8 cellular contexts compared by ENCODE assay signal in the genomic region with DNA sequence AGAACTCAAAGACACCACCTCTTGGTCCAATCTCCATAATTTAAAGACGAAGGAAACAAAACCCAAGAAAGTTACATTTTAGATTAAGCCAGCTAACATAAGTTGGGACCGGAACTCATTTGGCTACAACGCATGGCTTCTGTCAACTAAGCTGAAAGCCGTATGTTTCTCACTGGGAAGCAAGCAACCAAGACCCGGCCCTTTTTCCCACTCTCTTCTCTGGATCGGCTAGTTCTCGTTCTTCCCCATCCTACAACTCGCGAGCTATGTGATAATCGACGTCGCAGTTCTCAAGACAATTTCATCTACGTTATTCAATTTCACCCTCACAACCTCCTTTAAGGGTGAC. TPM values are rescaled to one million over a fixed set of nuclear protein-coding genes. Genes with fewer than 3 reads are reported as not detected.
A peak's percentile ranks its signal among the peaks of the same experiment; 100 is the strongest.
DNase-seq lines count a peak whose midpoint lies in the region; ATAC-seq, FAIRE-seq and TF ChIP-seq lines count a peak whose summit lies in the region.

No MANE protein-coding gene starts in this region.

- H3K4me3 ChIP-seq in Caco-2 (ENCODE audit: low read depth, low read length) (peak overlapping the region; percentile 90), right cardiac atrium (ENCODE audit: low read length) (peak overlapping the region; percentile 96), small intestine (ENCODE audit: low read depth in 1 of 2, low read length in 2 of 2) (peak overlapping the region; percentile 69 to 75)

- H3K9me3 Mint-ChIP-seq in Caco-2 (ENCODE audit: unreplicated experiment): peaks cover 9% of the 10 kb centered on the region
- H3K9me3 Mint-ChIP-seq in activated CD8-positive, alpha-beta T cell treated with anti-CD3 and anti-CD28 coated beads, Interleukin-2, amount 10 ng/mL, durations not matched to agents 7 days and 5 days (ENCODE audit: insufficient read depth): no peaks in the 10 kb centered on the region

- H3K27me3 ChIP-seq in Caco-2 (replicated peaks; ENCODE audit: control insufficient read depth, insufficient read depth, low read length): no peaks in the 10 kb centered on the region
- H3K27me3 ChIP-seq in right cardiac atrium (ENCODE audit: control insufficient read depth, insufficient read depth): no peaks in the 10 kb centered on the region
- H3K27me3 ChIP-seq in small intestine (ENCODE audit: control insufficient read depth in 2 of 2, insufficient read depth in 2 of 2, low read length in 2 of 2): no peaks in the 10 kb centered on the region

- H3K27me3 Mint-ChIP-seq in Caco-2 (ENCODE audit: insufficient read depth, unreplicated experiment): no peaks in the 10 kb centered on the region
- H3K27me3 Mint-ChIP-seq in activated CD8-positive, alpha-beta T cell treated with anti-CD3 and anti-CD28 coated beads, Interleukin-2, amount 10 ng/mL, durations not matched to agents 7 days and 5 days (ENCODE audit: low read depth): no peaks in the 10 kb centered on the region

- no peaks in the 10 kb centered on the region; the same call in 1 of the 2 replicates for H3K36me3 ChIP-seq in Caco-2 (ENCODE audit: control insufficient read depth, insufficient read depth, low read length)
- H3K36me3 ChIP-seq in small intestine (ENCODE audit: control insufficient read depth in 2 of 2, insufficient read depth in 2 of 2, low read length in 2 of 2): no peaks in the 10 kb centered on the region

- H3K27ac ChIP-seq in right cardiac atrium (ENCODE audit: low read length) (peak overlapping the region; percentile 94), small intestine (ENCODE audit: low read depth in 1 of 2, low read length in 1 of 2) (peak overlapping the region; percentile 64 to 91)

- CTCF ChIA-PET in Caco-2 (lab: Charles Lee): no interaction called here
- CTCF ChIA-PET in activated CD8-positive, alpha-beta T cell treated with anti-CD3 and anti-CD28 coated beads, Interleukin-2, amount 10 ng/mL, durations not matched to agents 7 days and 5 days (lab: Charles Lee): interaction anchor here (1.4 to 4.2 kb wide), 3 partner anchors 39 to 304 kb away, joined by 3 to 13 read pairs (median 3); no protein-coding TSS in a partner anchor

- 0% methylated on average over 13 of the region's 13 CpGs for WGBS in right cardiac atrium
- WGBS in small intestine, 3 donors: 0 to 1% (median 1%) methylated on average over 13 of the region's 13 CpGs

- no TSS peak for BruUV-seq in Caco-2 (replicated peaks; lab: Mats Ljungman, UMichigan)

- H3K27ac Mint-ChIP-seq in Caco-2 (ENCODE audit: unreplicated experiment): peak overlapping the region; percentile 98
- H3K27ac Mint-ChIP-seq in activated CD8-positive, alpha-beta T cell treated with anti-CD3 and anti-CD28 coated beads, Interleukin-2, amount 10 ng/mL, durations not matched to agents 7 days and 5 days: peak overlapping the region; percentile 99

- H3K9me3 ChIP-seq in Caco-2 (no peaks in the 10 kb centered on the region), right cardiac atrium (ENCODE audit: control insufficient read depth, low read length) (no peaks in the 10 kb centered on the region), small intestine (ENCODE audit: control insufficient read depth, low read depth) (no peaks in the 10 kb centered on the region)

- no peak for DNase-seq in Caco-2
- DNase-seq in activated CD8-positive, alpha-beta T cell treated with anti-CD3 and anti-CD28 coated beads, Interleukin-2, amount 10 ng/mL, durations not matched to agents 7 days and 5 days: no peak
- DNase-seq in right cardiac atrium: no peak
- peak; percentile 17 for DNase-seq in small intestine
- DNase-seq in activated CD4-positive, alpha-beta T cell treated with anti-CD3 and anti-CD28 coated beads, Interleukin-2, amount 50 U/mL, for 1 hour: no peak

- H3K36me3 Mint-ChIP-seq in Caco-2 (ENCODE audit: insufficient read depth, unreplicated experiment): peaks cover 58% of the 10 kb centered on the region
- peaks cover 46% of the 10 kb centered on the region for H3K36me3 Mint-ChIP-seq in activated CD8-positive, alpha-beta T cell treated with anti-CD3 and anti-CD28 coated beads, Interleukin-2, amount 10 ng/mL, durations not matched to agents 7 days and 5 days (ENCODE audit: low read depth)

- FAIRE-seq in small intestine (lab: Jason Lieb, UNC): no peak

- POLR2A ChIA-PET in Caco-2 (lab: Charles Lee): no interaction called here
- POLR2A ChIA-PET in activated CD8-positive, alpha-beta T cell treated with anti-CD3 and anti-CD28 coated beads, Interleukin-2, amount 10 ng/mL, durations not matched to agents 7 days and 5 days (lab: Charles Lee): interaction anchor here (0.7 to 4.0 kb wide), 10 partner anchors 11 to 377 kb away, joined by 3 to 44 read pairs (median 5); a partner anchor contains a TSS

- no peak for TF ChIP-seq CTCF in Caco-2 (IDR thresholded peaks at IDR 0.05; ENCODE audit: insufficient read depth in 1 of 2, low read depth in 1 of 2, low read length in 1 of 2, severe bottlenecking in 1 of 2, unreplicated experiment in 1 of 2)

- peak; percentile 1 for ATAC-seq in HG02852 (IDR thresholded peaks at IDR 0.05; ENCODE audit: unreplicated experiment)
- ATAC-seq in activated CD8-positive, alpha-beta T cell treated with anti-CD3 and anti-CD28 coated beads, Interleukin-2, amount 10 ng/mL, durations not matched to agents 7 days and 5 days: no peak
- ATAC-seq in right cardiac atrium: peak in 1 of 2 donors; percentile 1
- ATAC-seq in GM18868 (IDR thresholded peaks at IDR 0.05; ENCODE audit: unreplicated experiment): no peak
- no peak for ATAC-seq in HG03108 (IDR thresholded peaks at IDR 0.05; ENCODE audit: unreplicated experiment)

- H3K4me1 Mint-ChIP-seq in Caco-2 (ENCODE audit: low read depth, unreplicated experiment): peaks cover 17% of the 10 kb centered on the region
- peaks cover 52% of the 10 kb centered on the region for H3K4me1 Mint-ChIP-seq in activated CD8-positive, alpha-beta T cell treated with anti-CD3 and anti-CD28 coated beads, Interleukin-2, amount 10 ng/mL, durations not matched to agents 7 days and 5 days (ENCODE audit: low read depth)

- H3K4me1 ChIP-seq in Caco-2 (peaks cover 5% of the 10 kb centered on the region; the same call in 1 of the 2 replicates), right cardiac atrium (ENCODE audit: control insufficient read depth, insufficient read depth, low read length) (peaks cover 5% of the 10 kb centered on the region), small intestine (ENCODE audit: control insufficient read depth in 2 of 2, insufficient read depth in 1 of 2, low read depth in 1 of 2, low read length in 1 of 2) (peaks cover 5 to 15% of the 10 kb centered on the region in 2 donors)

- H3K4me3 Mint-ChIP-seq in Caco-2 (ENCODE audit: unreplicated experiment): peak overlapping the region; percentile 99
- H3K4me3 Mint-ChIP-seq in activated CD8-positive, alpha-beta T cell treated with anti-CD3 and anti-CD28 coated beads, Interleukin-2, amount 10 ng/mL, durations not matched to agents 7 days and 5 days: peak overlapping the region; percentile 98

- intact Hi-C loops in Caco-2 (cut with micrococcal nuclease; ENCODE audit: unreplicated experiment): loop anchor here (1.0 kb wide), 1 partner anchor 49 kb away; a partner anchor contains a TSS
- intact Hi-C loops in right cardiac atrium (cut with DNase I): no loop called here

RNA-seq across cellular contexts. Expression of a gene that starts 0.6 kb away (rescaled TPM):
- total RNA-seq in Caco-2 (2022) (269 and 302 TPM in 2 replicates), right cardiac atrium (100 to 1,000 TPM in 3 of 4 donors, 10 to 100 TPM in 1; 98.5 to 122 (median 109) TPM)
- 100 to 1,000 TPM; 243 to 246 TPM for total RNA-seq in activated CD8-positive, alpha-beta T cell treated with anti-CD3 and anti-CD28 coated beads, Interleukin-2, amount 10 ng/mL, durations not matched to agents 7 days and 5 days
- polyA plus RNA-seq in right cardiac atrium (138 TPM), small intestine (100 to 1,000 TPM in 1 of 3 donors, 10 to 100 TPM in 2; 89.2 to 142 (median 93.9) TPM)

RNA-seq across cellular contexts. Expression of a gene that starts 48.4 kb away (rescaled TPM):
- total RNA-seq in Caco-2 (2022) (24.2 and 27.0 TPM in 2 replicates), right cardiac atrium (10 to 100 TPM; 33.2 to 41.3 (median 33.8) TPM)
- 10 to 100 TPM; 31.8 to 33.7 TPM for total RNA-seq in activated CD8-positive, alpha-beta T cell treated with anti-CD3 and anti-CD28 coated beads, Interleukin-2, amount 10 ng/mL, durations not matched to agents 7 days and 5 days
- polyA plus RNA-seq in right cardiac atrium (21.7 TPM), small intestine (10 to 100 TPM; 24.6 to 30.5 (median 27.7) TPM)

RNA-seq across cellular contexts. Expression of a gene that starts 53.7 kb away (rescaled TPM):
- total RNA-seq in Caco-2 (2022) (13.1 and 16.9 TPM in 2 replicates), right cardiac atrium (10 to 100 TPM; 14.3 to 15.9 (median 15.3) TPM)
- 1 to 10 TPM; 8.3 to 8.7 TPM for total RNA-seq in activated CD8-positive, alpha-beta T cell treated with anti-CD3 and anti-CD28 coated beads, Interleukin-2, amount 10 ng/mL, durations not matched to agents 7 days and 5 days
- polyA plus RNA-seq in right cardiac atrium (18.3 TPM), small intestine (10 to 100 TPM in 2 of 3 donors, 1 to 10 TPM in 1; 8.4 to 12.8 (median 10.7) TPM)

RNA-seq across cellular contexts. Expression of a gene that starts 57.6 kb away (rescaled TPM):
- 8.2 and 9.9 TPM in 2 replicates for total RNA-seq in Caco-2 (2022)
- 1 to 10 TPM; 3.4 to 4.4 TPM for total RNA-seq in activated CD8-positive, alpha-beta T cell treated with anti-CD3 and anti-CD28 coated beads, Interleukin-2, amount 10 ng/mL, durations not matched to agents 7 days and 5 days
- total RNA-seq in right cardiac atrium: 1 to 10 TPM; 1.8 to 6.0 (median 3.3) TPM
- 3.2 TPM for polyA plus RNA-seq in right cardiac atrium
- polyA plus RNA-seq in small intestine: 1 to 10 TPM; 3.0 to 3.8 (median 3.4) TPM
